Comparison of ENCODE assay signal across 8 cellular contexts in genomic region chr11:95138448-95138847, GRCh38. TPM values are rescaled to one million over a fixed set of nuclear protein-coding genes. Genes with fewer than 3 reads are reported as not detected.
A peak's percentile ranks its signal among the peaks of the same experiment; 100 is the strongest.
DNase-seq lines count a peak whose midpoint lies in the region; ATAC-seq lines count a peak whose summit lies in the region.

No MANE protein-coding gene starts in this region.

- H3K27me3 Mint-ChIP-seq in activated T-cell treated with anti-CD3 and anti-CD28 coated beads, Interleukin-2, amount 50 U/mL, for 4 hours (ENCODE audit: low read depth): peaks cover 3% of the 10 kb centered on the region

- no peaks in the 10 kb centered on the region for H3K9me3 Mint-ChIP-seq in activated T-cell treated with anti-CD3 and anti-CD28 coated beads, Interleukin-2, amount 50 U/mL, for 4 hours

- peaks cover 2% of the 10 kb centered on the region for H3K4me1 Mint-ChIP-seq in activated T-cell treated with anti-CD3 and anti-CD28 coated beads, Interleukin-2, amount 50 U/mL, for 4 hours (ENCODE audit: low read depth)

- H3K4me3 Mint-ChIP-seq in activated T-cell treated with anti-CD3 and anti-CD28 coated beads, Interleukin-2, amount 50 U/mL, for 4 hours: no peak overlapping the region

- DNase-seq in DMS53 (lab: John Stamatoyannopoulos, UW) (peak; percentile 24), DMS53 treated with DMSO at 0.1 percent for 48 hours (lab: John Stamatoyannopoulos, UW; ENCODE audit: unreplicated experiment) (no peak), NCI-H446 treated with DMSO at 0.1 percent for 48 hours (lab: John Stamatoyannopoulos, UW) (peak; percentile 24), globus pallidus (ENCODE audit: low spot score) (peak; percentile 55), NCI-H2196 treated with DMSO at 0.1 percent for 48 hours (lab: John Stamatoyannopoulos, UW; ENCODE audit: unreplicated experiment) (no peak), NCI-H82 (lab: John Stamatoyannopoulos, UW) (no peak)
- no peak for DNase-seq in activated T-cell treated with anti-CD3 and anti-CD28 coated beads, Interleukin-2, amount 50 U/mL, for 4 hours

- peak; percentile 89 for ATAC-seq in HG02571 (IDR thresholded peaks at IDR 0.05; ENCODE audit: unreplicated experiment)
- no peak for ATAC-seq in activated T-cell treated with anti-CD3 and anti-CD28 coated beads, Interleukin-2, amount 50 U/mL, for 4 hours

- H3K36me3 Mint-ChIP-seq in activated T-cell treated with anti-CD3 and anti-CD28 coated beads, Interleukin-2, amount 50 U/mL, for 4 hours (ENCODE audit: insufficient read depth): peaks cover 2% of the 10 kb centered on the region

RNA-seq across cellular contexts. Expression of gene ENDOD1, which starts 48.8 kb away (rescaled TPM):
- 10 to 100 TPM; 15.1 to 30.4 (median 21.0) TPM for total RNA-seq in activated T-cell treated with anti-CD3 and anti-CD28 coated beads, Interleukin-2, amount 50 U/mL, for 4 hours

Comparison
In these comparisons a context has a peak if more than half of its experiments do, and no peak if none do; other contexts are left out.
1. DNase-seq: peak in DMS53 (single experiment), NCI-H446 treated with DMSO at 0.1 percent for 48 hours (single experiment) and globus pallidus (single experiment); none in DMS53 treated with DMSO at 0.1 percent for 48 hours (single experiment), NCI-H2196 treated with DMSO at 0.1 percent for 48 hours (single experiment), NCI-H82 (single experiment) and activated T-cell treated with anti-CD3 and anti-CD28 coated beads, Interleukin-2, amount 50 U/mL, for 4 hours (single experiment).